In genomic region chr4:82786004-82786400, GRCh38 we compare ENCODE assay signal across 16 cellular contexts. TPM values are rescaled to one million over a fixed set of nuclear protein-coding genes. Genes with fewer than 3 reads are reported as not detected.
DNase-seq lines count a peak whose midpoint lies in the region; ATAC-seq and TF ChIP-seq lines count a peak whose summit lies in the region.
"Had no signal": no experiment of that assay in that cellular context is flagged by ENCODE, and none has a peak within 500 bp of the region (broad histone marks: within the 10 kb centered on the region; RNA-seq: fewer than 3 reads in every experiment).

No MANE protein-coding gene starts in this region.

- no peaks in the 10 kb centered on the region for H3K27me3 ChIP-seq in GM23248 (replicated peaks; ENCODE audit: insufficient read depth)
- no peaks in the 10 kb centered on the region for H3K27me3 ChIP-seq in mammary epithelial cell (ENCODE audit: insufficient read depth, low read length)
- no peaks in the 10 kb centered on the region for H3K27me3 ChIP-seq in neural cell (ENCODE audit: insufficient read depth, low read depth, low read length)
- H3K27me3 ChIP-seq: BLaER1 treated with 17β-estradiol and CSF1 and Interleukin-3, amounts not matched to agents 10 nM and 100 nM had no signal

- peak overlapping the region; percentile 65 for H3K4me3 ChIP-seq in GM23248
- peak overlapping the region in 2 of 3 experiments; percentile 7 to 12 for H3K4me3 ChIP-seq in mammary epithelial cell (replicated peaks in 1 of 3; ENCODE audit: insufficient read depth in 1 of 3, low read depth in 2 of 3, low read length in 3 of 3)
- H3K4me3 ChIP-seq in neural cell (ENCODE audit: low read length): peak overlapping the region; percentile 58
- H3K4me3 ChIP-seq: BLaER1 treated with 17β-estradiol and CSF1 and Interleukin-3, amounts not matched to agents 10 nM and 100 nM; psoas muscle had no signal

- no peak for TF ChIP-seq RAD21 in neural cell (conservative IDR thresholded peaks at IDR 0.05)

- H3K27ac Mint-ChIP-seq in activated CD4-positive, alpha-beta T cell treated with anti-CD3 and anti-CD28 coated beads, Interleukin-2, amount 10 ng/mL, durations not matched to agents 24 days and 14 days: no peak overlapping the region
- H3K27ac Mint-ChIP-seq: stimulated activated memory B cell treated with anti-CD40 and anti-IgM and Interleukin-4, amounts not matched to agents 10 μg/mL and 1 μg/mL and 100 μg/mL, for 72 hours had no signal

- H4K20me1 ChIP-seq in GM23248 (ENCODE audit: insufficient read depth) (no peaks in the 10 kb centered on the region), mammary epithelial cell (ENCODE audit: insufficient read depth, low read length) (no peaks in the 10 kb centered on the region), neural cell (ENCODE audit: insufficient read depth) (no peaks in the 10 kb centered on the region)

- H3K79me2 ChIP-seq in GM23248 (ENCODE audit: insufficient read depth): peaks cover 79% of the 10 kb centered on the region
- peaks cover 72% of the 10 kb centered on the region for H3K79me2 ChIP-seq in mammary epithelial cell (ENCODE audit: insufficient read depth, low read length)
- H3K79me2 ChIP-seq in neural cell (replicated peaks; ENCODE audit: insufficient read depth, low read length): peaks cover 35% of the 10 kb centered on the region

- peak; percentile 40 for DNase-seq in GM23248
- DNase-seq in NCI-H146 treated with DMSO at 0.1 percent for 48 hours (lab: John Stamatoyannopoulos, UW; ENCODE audit: unreplicated experiment): peak; percentile 57
- DNase-seq in mammary epithelial cell: no peak
- no peak for DNase-seq in activated CD4-positive, alpha-beta T cell treated with anti-CD3 and anti-CD28 coated beads, Interleukin-2, amount 10 ng/mL, durations not matched to agents 24 days and 14 days
- DNase-seq in DMS153 (lab: John Stamatoyannopoulos, UW): no peak
- DNase-seq: activated gamma-delta T cell, NCI-H1092, NCI-H774, psoas muscle had no signal

- H3K4me3 Mint-ChIP-seq in activated CD4-positive, alpha-beta T cell treated with anti-CD3 and anti-CD28 coated beads, Interleukin-2, amount 10 ng/mL, durations not matched to agents 24 days and 14 days: no peak overlapping the region
- H3K4me3 Mint-ChIP-seq: central memory CD8-positive, alpha-beta T cell; stimulated activated memory B cell treated with anti-CD40 and anti-IgM and Interleukin-4, amounts not matched to agents 10 μg/mL and 1 μg/mL and 100 μg/mL, for 72 hours had no signal

- H3K36me3 Mint-ChIP-seq in activated CD4-positive, alpha-beta T cell treated with anti-CD3 and anti-CD28 coated beads, Interleukin-2, amount 10 ng/mL, durations not matched to agents 24 days and 14 days (ENCODE audit: low read depth): no peaks in the 10 kb centered on the region
- H3K36me3 Mint-ChIP-seq: stimulated activated memory B cell treated with anti-CD40 and anti-IgM and Interleukin-4, amounts not matched to agents 10 μg/mL and 1 μg/mL and 100 μg/mL, for 72 hours had no signal

- ATAC-seq in GM18519 (IDR thresholded peaks at IDR 0.05; ENCODE audit: low FRiP score, unreplicated experiment): no peak
- no peak for ATAC-seq in GM18873 (IDR thresholded peaks at IDR 0.05; ENCODE audit: low FRiP score, unreplicated experiment)
- ATAC-seq: Right ventricle myocardium inferior; stimulated activated memory B cell treated with anti-CD40 and anti-IgM and Interleukin-4, amounts not matched to agents 10 μg/mL and 1 μg/mL and 100 μg/mL, for 72 hours had no signal

- no peak for TF ChIP-seq CTCF in mammary epithelial cell (conservative IDR thresholded peaks at IDR 0.05 in 1 of 2, IDR thresholded peaks at IDR 0.05 in 1 of 2; ENCODE audit: extremely low read depth in 1 of 2, insufficient read depth in 1 of 2, low read depth in 1 of 2, low read length in 2 of 2)
- TF ChIP-seq CTCF in neural cell (IDR thresholded peaks at IDR 0.05; ENCODE audit: poor library complexity, severe bottlenecking): no peak

- TF ChIP-seq EP300 in neural cell (conservative IDR thresholded peaks at IDR 0.05; ENCODE audit: poor library complexity, severe bottlenecking): no peak

- peaks cover 1% of the 10 kb centered on the region for H3K4me1 Mint-ChIP-seq in activated CD4-positive, alpha-beta T cell treated with anti-CD3 and anti-CD28 coated beads, Interleukin-2, amount 10 ng/mL, durations not matched to agents 24 days and 14 days
- H3K4me1 Mint-ChIP-seq: central memory CD8-positive, alpha-beta T cell; stimulated activated memory B cell treated with anti-CD40 and anti-IgM and Interleukin-4, amounts not matched to agents 10 μg/mL and 1 μg/mL and 100 μg/mL, for 72 hours had no signal

- H3K27me3 Mint-ChIP-seq in activated CD4-positive, alpha-beta T cell treated with anti-CD3 and anti-CD28 coated beads, Interleukin-2, amount 10 ng/mL, durations not matched to agents 24 days and 14 days: peaks cover 22% of the 10 kb centered on the region
- H3K27me3 Mint-ChIP-seq: central memory CD8-positive, alpha-beta T cell had no signal

- in situ Hi-C loops in GM23248 (cut with MboI): no loop called here
- in situ Hi-C loops in mammary epithelial cell (cut with MboI; ENCODE audit: low sequenced_read_pairs in 2 of 2): no loop called here

- H3K9me3 ChIP-seq in GM23248 (ENCODE audit: low read depth): no peaks in the 10 kb centered on the region
- peaks cover 24% of the 10 kb centered on the region for H3K9me3 ChIP-seq in mammary epithelial cell (replicated peaks; ENCODE audit: insufficient read depth, low read length)
- no peaks in the 10 kb centered on the region for H3K9me3 ChIP-seq in neural cell (ENCODE audit: low read length)
- H3K9me3 ChIP-seq: BLaER1 treated with 17β-estradiol and CSF1 and Interleukin-3, amounts not matched to agents 10 nM and 100 nM; psoas muscle had no signal

- H3K27ac ChIP-seq in GM23248: peak overlapping the region; percentile 89
- peak overlapping the region; percentile 90 for H3K27ac ChIP-seq in mammary epithelial cell (ENCODE audit: insufficient read depth, low read depth, low read length)
- H3K27ac ChIP-seq in neural cell (ENCODE audit: low read length): peak overlapping the region; percentile 54
- H3K27ac ChIP-seq: BLaER1 treated with 17β-estradiol and CSF1 and Interleukin-3, amounts not matched to agents 10 nM and 100 nM; psoas muscle had no signal

- H3K4me2 ChIP-seq in GM23248 (ENCODE audit: unreplicated experiment) (peak overlapping the region; percentile 91), mammary epithelial cell (ENCODE audit: insufficient read depth, low read depth, low read length) (peak overlapping the region; percentile 82), neural cell (ENCODE audit: low read length) (peak overlapping the region; percentile 74)

- H3K9me3 Mint-ChIP-seq in activated CD4-positive, alpha-beta T cell treated with anti-CD3 and anti-CD28 coated beads, Interleukin-2, amount 10 ng/mL, durations not matched to agents 24 days and 14 days: no peaks in the 10 kb centered on the region
- H3K9me3 Mint-ChIP-seq: central memory CD8-positive, alpha-beta T cell; stimulated activated memory B cell treated with anti-CD40 and anti-IgM and Interleukin-4, amounts not matched to agents 10 μg/mL and 1 μg/mL and 100 μg/mL, for 72 hours had no signal

- H3F3A ChIP-seq in GM23248 (ENCODE audit: insufficient read depth): peaks cover 28% of the 10 kb centered on the region
- H3F3A ChIP-seq in neural cell (ENCODE audit: insufficient read depth, low read length, poor library complexity, severe bottlenecking): peaks cover 3% of the 10 kb centered on the region

- H2AFZ ChIP-seq in GM23248: 0 out of 2 replicates have a peak overlapping the region, but pooled peaks have one; percentile 1
- no peak overlapping the region for H2AFZ ChIP-seq in mammary epithelial cell (ENCODE audit: low read depth, low read length)
- no peak overlapping the region for H2AFZ ChIP-seq in neural cell (ENCODE audit: low read depth, low read length)

- BruUV-seq in mammary epithelial cell (replicated peaks; lab: Mats Ljungman, UMichigan): no TSS peak

- H3K9ac ChIP-seq in GM23248 (peak overlapping the region; percentile 60), mammary epithelial cell (ENCODE audit: insufficient read depth, low read length) (peak overlapping the region; percentile 64), neural cell (ENCODE audit: low read length) (no peak overlapping the region)
- H3K9ac ChIP-seq: BLaER1 treated with 17β-estradiol and CSF1 and Interleukin-3, amounts not matched to agents 10 nM and 100 nM had no signal

- intact Hi-C loops in mammary epithelial cell (cut with micrococcal nuclease): loop anchor here (2.0 kb wide), 1 partner anchor 41 kb away; no protein-coding TSS in a partner anchor
- intact Hi-C loops in activated CD4-positive, alpha-beta T cell treated with anti-CD3 and anti-CD28 coated beads, Interleukin-2, amount 10 ng/mL, durations not matched to agents 24 days and 14 days (cut with micrococcal nuclease): no loop called here

- H3K36me3 ChIP-seq in GM23248 (ENCODE audit: low read depth): no peaks in the 10 kb centered on the region
- no peaks in the 10 kb centered on the region for H3K36me3 ChIP-seq in mammary epithelial cell (ENCODE audit: insufficient read depth, low read length)
- H3K36me3 ChIP-seq in neural cell (ENCODE audit: insufficient read depth, low read length): no peaks in the 10 kb centered on the region

- dilution Hi-C loops in mammary epithelial cell (cut with HindIII; ENCODE audit: low sequenced_read_pairs): no loop called here

- H3K4me1 ChIP-seq in GM23248 (ENCODE audit: insufficient read depth) (peaks cover 29% of the 10 kb centered on the region), mammary epithelial cell (ENCODE audit: insufficient read depth, low read length) (peaks cover 50% of the 10 kb centered on the region)
- H3K4me1 ChIP-seq: psoas muscle had no signal

- 3 to 15% methylated on average over 2 of the region's 2 CpGs for WGBS in GM23248 (ENCODE audit: low coverage in 1 of 2, low lambda C conversion rate in 2 of 2, missing lambda C conversion rate in 2 of 2), 2 experiments
- WGBS in mammary epithelial cell (ENCODE audit: low coverage, missing lambda C conversion rate): 38% methylated on average over 2 of the region's 2 CpGs

- CTCF ChIA-PET in mammary epithelial cell (lab: Charles Lee; ENCODE audit: low non-redundant PET): no interaction called here

- H3K9me2 ChIP-seq in GM23248 (ENCODE audit: insufficient read depth) (no peaks in the 10 kb centered on the region), neural cell (ENCODE audit: insufficient read depth, low read length) (no peaks in the 10 kb centered on the region)

TF ChIP-seq in neural cell, 6 proteins besides CTCF, POLR2A, EP300 and RAD21 (continues in another document):
- no peak for TF ChIP-seq EZH2 (IDR thresholded peaks at IDR 0.05; ENCODE audit: borderline replicate concordance, insufficient read depth, low read length, poor library complexity, severe bottlenecking)

RNA-seq across cellular contexts. Expression of gene SCD5, which starts 12.6 kb away (rescaled TPM):
- 37.6 and 39.8 TPM in 2 replicates for total RNA-seq in GM23248 (2014; rRNA removed; shearing (Covaris generic))
- 12.5 TPM in 2 replicates for polyA plus RNA-seq in GM23248 (2016; fragmentation: Nextera tagmentation; extraction: Ambion mirVana)
- 10 to 100 TPM; 50.4 to 74.3 TPM for total RNA-seq in mammary epithelial cell
- 23.3 TPM for polyA plus RNA-seq in mammary epithelial cell
- polyA minus RNA-seq in mammary epithelial cell: 32.5 TPM
- polyA plus RNA-seq in neural cell: 212 and 226 TPM in 2 replicates
- polyA minus RNA-seq in neural cell: 222 and 246 TPM in 2 replicates
- 0.63 and 0.95 TPM in 2 replicates for total RNA-seq in activated CD4-positive, alpha-beta T cell treated with anti-CD3 and anti-CD28 coated beads, Interleukin-2, amount 10 ng/mL, durations not matched to agents 24 days and 14 days

Comparison
In these comparisons a context has a peak if more than half of its experiments do, and no peak if none do; other contexts are left out.
1. DNase-seq: peak in GM23248 (single experiment) and NCI-H146 treated with DMSO at 0.1 percent for 48 hours (single experiment); none in mammary epithelial cell (single experiment), activated CD4-positive, alpha-beta T cell treated with anti-CD3 and anti-CD28 coated beads, Interleukin-2, amount 10 ng/mL, durations not matched to agents 24 days and 14 days (single experiment) and DMS153 (single experiment).
2. H3K4me3 ChIP-seq: peak in every context shown above with its lines; median percentile 65 in GM23248; 58 in neural cell; 10 in mammary epithelial cell.
3. RNA of gene SCD5, which starts 12.6 kb away (total RNA-seq): 50.4 to 74.3 TPM in mammary epithelial cell and 37.6 to 39.8 TPM in GM23248; 0.63 to 0.95 TPM in activated CD4-positive, alpha-beta T cell treated with anti-CD3 and anti-CD28 coated beads, Interleukin-2, amount 10 ng/mL, durations not matched to agents 24 days and 14 days; every median in the first group is over 10 times any median in the second.
4. Peak in every context shown above with its lines, with median percentiles within 50 percentile points of each other: H3K27ac ChIP-seq and H3K4me2 ChIP-seq.